Comparison of ENCODE assay signal across 16 cellular contexts in the genomic region with DNA sequence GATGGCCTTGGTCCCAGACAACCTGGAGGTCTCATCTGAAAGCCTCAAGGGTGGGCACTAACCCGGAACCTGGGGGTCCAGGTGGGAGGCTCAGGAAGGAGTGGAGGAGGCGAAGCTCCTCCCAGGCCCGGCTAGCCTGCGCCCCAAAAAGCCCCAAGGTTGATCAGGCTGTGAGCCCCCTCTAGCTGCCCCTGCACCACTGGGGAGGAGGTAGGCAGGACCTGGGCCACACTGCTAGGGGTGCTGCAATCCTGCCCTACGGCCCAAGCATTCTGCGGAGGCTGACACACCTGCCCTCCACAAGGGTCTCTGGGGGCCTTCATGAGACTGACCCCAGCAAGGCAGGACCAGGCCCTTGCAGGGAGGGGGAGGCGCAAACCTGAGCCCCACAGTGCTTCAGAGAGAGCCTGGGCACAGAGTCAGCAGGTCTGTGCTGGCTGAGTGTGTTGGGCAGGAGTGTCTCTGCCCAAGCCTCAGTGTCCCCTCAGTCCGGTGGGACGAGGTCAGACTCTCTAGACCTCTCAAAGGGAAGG. TPM values are rescaled to one million over a fixed set of nuclear protein-coding genes. Genes with fewer than 3 reads are reported as not detected.
DNase-seq lines count a peak whose midpoint lies in the region; ATAC-seq, FAIRE-seq and TF ChIP-seq lines count a peak whose summit lies in the region.
"Had no signal": no experiment of that assay in that cellular context is flagged by ENCODE, and none has a peak within 500 bp of the region (broad histone marks: within the 10 kb centered on the region; RNA-seq: fewer than 3 reads in every experiment).

No MANE protein-coding gene starts in this region.

- no peaks in the 10 kb centered on the region; the same call in 1 of the 2 replicates for H3K36me3 ChIP-seq in BLaER1
- no peaks in the 10 kb centered on the region for H3K36me3 ChIP-seq in Peyer's patch
- no peaks in the 10 kb centered on the region for H3K36me3 ChIP-seq in pancreas
- no peaks in the 10 kb centered on the region for H3K36me3 ChIP-seq in MM.1S (replicated peaks; ENCODE audit: insufficient read depth, low read length)

- H3K4me3 ChIP-seq in BLaER1 (no peak overlapping the region), Peyer's patch (peak overlapping the region in 2 of 4 donors; percentile 13 to 14), pancreas (no peak overlapping the region), MM.1S (ENCODE audit: low read length) (no peak overlapping the region)

- H3K36me3 Mint-ChIP-seq in H9 (ENCODE audit: insufficient read depth in 1 of 3, low read depth in 3 of 3), result no peaks in the 10 kb centered on the region
- H3K36me3 Mint-ChIP-seq: CD4-positive, CD25-positive, alpha-beta regulatory T cell had no signal

- H3K4me1 Mint-ChIP-seq in H9, result peaks cover 33 to 47% of the 10 kb centered on the region in 2 experiments

- no peak overlapping the region for H3T11ph ChIP-seq in H9 (ENCODE audit: low read length)

- no peaks in the 10 kb centered on the region for H3K9me3 Mint-ChIP-seq in H9
- H3K9me3 Mint-ChIP-seq: CD4-positive, CD25-positive, alpha-beta regulatory T cell had no signal

- TF ChIP-seq POLR2A in Peyer's patch (IDR thresholded peaks at IDR 0.05), result no peak

- no peak overlapping the region for H2BK20ac ChIP-seq in H9 (ENCODE audit: low read depth, low read length, poor library complexity, severe bottlenecking)

- H4K5ac ChIP-seq in H9 (ENCODE audit: insufficient read length, low read depth, low read length), result no peak overlapping the region

- H3K14ac ChIP-seq in H9 (ENCODE audit: insufficient read depth, low read length), result no peak overlapping the region; the same call in 1 of the 2 replicates

- no peak for TF ChIP-seq CTCF in Peyer's patch (IDR thresholded peaks at IDR 0.05)
- TF ChIP-seq CTCF in pancreas (IDR thresholded peaks at IDR 0.05), result no peak
- TF ChIP-seq CTCF in MM.1S (IDR thresholded peaks at IDR 0.05; ENCODE audit: low read length), result no peak
- no peak for TF ChIP-seq CTCF in H9 (conservative IDR thresholded peaks at IDR 0.05)

- H3K4ac ChIP-seq in H9 (ENCODE audit: low read depth, low read length), result no peak overlapping the region

- H3K9ac ChIP-seq in BLaER1 (no peak overlapping the region), MM.1S (ENCODE audit: low read length) (no peak overlapping the region), H9 (ENCODE audit: extremely low read depth, insufficient read length, low read length) (no peak overlapping the region)

- no peaks in the 10 kb centered on the region for H3K79me2 ChIP-seq in MM.1S (ENCODE audit: low read length)
- H3K79me2 ChIP-seq in H9 (ENCODE audit: insufficient read depth, low read length), result no peaks in the 10 kb centered on the region; the same call in 1 of the 2 replicates

- H2BK12ac ChIP-seq in H9 (ENCODE audit: insufficient read length, low read depth, low read length), result no peak overlapping the region

- H3K4me1 ChIP-seq in BLaER1, result peaks cover 65% of the 10 kb centered on the region
- peaks cover 0 to 55% (median 7%) of the 10 kb centered on the region in 4 donors for H3K4me1 ChIP-seq in Peyer's patch
- peaks cover 47 to 53% (median 49%) of the 10 kb centered on the region in 3 donors for H3K4me1 ChIP-seq in pancreas
- no peaks in the 10 kb centered on the region for H3K4me1 ChIP-seq in MM.1S (ENCODE audit: low read length)
- no peaks in the 10 kb centered on the region; the same call in 1 of the 2 replicates for H3K4me1 ChIP-seq in H9 (ENCODE audit: insufficient read depth, low read length)

- no peak overlapping the region for H3K18ac ChIP-seq in H9 (ENCODE audit: insufficient read length, low read depth, low read length)

- H2BK15ac ChIP-seq in H9 (ENCODE audit: low read depth, low read length), result no peak overlapping the region

- no peaks in the 10 kb centered on the region for H3K23me2 ChIP-seq in H9 (ENCODE audit: insufficient read length, low read depth, low read length, poor library complexity, severe bottlenecking)

- ATAC-seq in left lobe of liver (peak; percentile 22), pancreas (no peak)
- ATAC-seq: Panc1 had no signal

- H2BK120ac ChIP-seq in H9 (ENCODE audit: low read depth, low read length, poor library complexity, severe bottlenecking), result no peak overlapping the region

- intact Hi-C loops in pancreas (cut with DNase I), result no loop called here

- no peaks in the 10 kb centered on the region for H3K27me3 ChIP-seq in BLaER1
- H3K27me3 ChIP-seq in Peyer's patch, result no peaks in the 10 kb centered on the region
- H3K27me3 ChIP-seq in pancreas, result no peaks in the 10 kb centered on the region
- H3K27me3 ChIP-seq in MM.1S (replicated peaks; ENCODE audit: insufficient read depth, low read length), result no peaks in the 10 kb centered on the region
- H3K27me3 ChIP-seq in H9 (ENCODE audit: insufficient read depth, low read length), result 0 out of 2 replicates have a peak, but pooled peaks cover 2% of the 10 kb centered on the region

- DNase-seq in Peyer's patch (no peak), left lobe of liver (ENCODE audit: low spot score) (no peak), pancreas (peak in 1 of 6 donors; percentile 36), MM.1S (no peak), SW 1271 (lab: John Stamatoyannopoulos, UW) (no peak), foreskin melanocyte (no peak), H9 (no peak)
- DNase-seq: CD4-positive, CD25-positive, alpha-beta regulatory T cell; GF-D8; NCI-H1048; NCI-H446; NCI-H748 treated with DMSO at 0.1 percent for 48 hours; SHP77 treated with DMSO at 0.1 percent for 48 hours had no signal

- no peak for FAIRE-seq in pancreas (lab: Jason Lieb, UNC)
- FAIRE-seq: D721Med had no signal

- no peaks in the 10 kb centered on the region for H3F3A ChIP-seq in MM.1S (ENCODE audit: insufficient read depth, low read length)

- no peak overlapping the region for H3K23ac ChIP-seq in H9 (ENCODE audit: insufficient read length, low read depth, low read length)

- no peak overlapping the region for H4K91ac ChIP-seq in H9 (ENCODE audit: insufficient read length, low read depth, low read length)

- no peak overlapping the region for H2AK5ac ChIP-seq in H9 (ENCODE audit: insufficient read length, low read length)

- no peak overlapping the region for H3K56ac ChIP-seq in H9 (ENCODE audit: insufficient read length, low read depth, low read length)

- H3K4me3 Mint-ChIP-seq in H9, result no peak overlapping the region
- H3K4me3 Mint-ChIP-seq: CD4-positive, CD25-positive, alpha-beta regulatory T cell had no signal

- H3K9me2 ChIP-seq in MM.1S (replicated peaks; ENCODE audit: insufficient read depth, low read length), result no peaks in the 10 kb centered on the region

- WGBS in pancreas, 2 donors, result 67 to 68% methylated on average over 8 to 9 of the region's 9 CpGs
- no CpG with 5 or more reads among the region's 9 CpGs for WGBS in H9 (ENCODE audit: extremely low coverage, insufficient read length, low lambda C conversion rate)

- no peak overlapping the region for H2BK5ac ChIP-seq in H9 (ENCODE audit: insufficient read length, low read length)

- H3K4me2 ChIP-seq in BLaER1, result peak overlapping the region; percentile 73; the same call in 1 of the 2 replicates
- H3K4me2 ChIP-seq in MM.1S (ENCODE audit: low read depth, low read length), result no peak overlapping the region
- no peak overlapping the region for H3K4me2 ChIP-seq in H9 (ENCODE audit: insufficient read depth, insufficient read length, low read length)

- H2AFZ ChIP-seq in MM.1S (ENCODE audit: low read length) (no peak overlapping the region), H9 (ENCODE audit: low read length) (no peak overlapping the region)

- no peaks in the 10 kb centered on the region; the same call in 1 of the 2 replicates for H3K27me3 Mint-ChIP-seq in H9 (ENCODE audit: low read depth)
- H3K27me3 Mint-ChIP-seq: CD4-positive, CD25-positive, alpha-beta regulatory T cell had no signal

- no peaks in the 10 kb centered on the region for H3K79me1 ChIP-seq in H9 (ENCODE audit: insufficient read depth, low read depth, low read length, poor library complexity, severe bottlenecking)

- H3K27ac ChIP-seq in BLaER1 (no peak overlapping the region), Peyer's patch (peak overlapping the region in 3 of 4 donors; percentile 51 to 93 (median 60)), pancreas (peak overlapping the region; percentile 74 to 91 (median 88)), MM.1S (ENCODE audit: low read length) (no peak overlapping the region), H9 (ENCODE audit: insufficient read length, low read depth, low read length) (no peak overlapping the region)

- H4K20me1 ChIP-seq in BLaER1 (peaks cover 99% of the 10 kb centered on the region), MM.1S (ENCODE audit: insufficient read depth, low read length) (no peaks in the 10 kb centered on the region), H9 (ENCODE audit: control insufficient read depth, insufficient read depth, insufficient read length) (peaks cover 3% of the 10 kb centered on the region)

- no peak overlapping the region for H4K8ac ChIP-seq in H9 (replicated peaks; ENCODE audit: insufficient read length, low read depth, low read length)

- H3K9me3 ChIP-seq in BLaER1 (no peaks in the 10 kb centered on the region), Peyer's patch (no peaks in the 10 kb centered on the region), pancreas (no peaks in the 10 kb centered on the region), MM.1S (replicated peaks; ENCODE audit: insufficient read depth, low read length) (no peaks in the 10 kb centered on the region), H9 (ENCODE audit: control insufficient read depth, low read depth, low read length) (no peaks in the 10 kb centered on the region)

- H3K27ac Mint-ChIP-seq in H9, result no peak overlapping the region

RNA-seq across cellular contexts. Expression of a gene that starts 51.9 kb away (rescaled TPM):
- total RNA-seq in Peyer's patch, result 10 to 100 TPM; 19.8 to 98.1 (median 78.8) TPM
- 25.0 TPM for total RNA-seq in left lobe of liver
- total RNA-seq in pancreas, result 10 to 100 TPM; 14.4 to 22.2 (median 17.6) TPM
- 10 to 100 TPM in 1 of 2 donors, 1 to 10 TPM in 1; 9.5 to 19.5 TPM for polyA plus RNA-seq in pancreas
- 33.2 and 36.3 TPM in 2 replicates for total RNA-seq in H9 (2021)

Comparison
In these comparisons a context has a peak if more than half of its experiments do, and no peak if none do; other contexts are left out.
1. H3K27ac ChIP-seq: peak in Peyer's patch (3 of 4) and pancreas (4 of 4); none in BLaER1 (single experiment), MM.1S (single experiment) and H9 (single experiment).